Comparison of ENCODE assay signal across 24 cellular contexts in the genomic region with DNA sequence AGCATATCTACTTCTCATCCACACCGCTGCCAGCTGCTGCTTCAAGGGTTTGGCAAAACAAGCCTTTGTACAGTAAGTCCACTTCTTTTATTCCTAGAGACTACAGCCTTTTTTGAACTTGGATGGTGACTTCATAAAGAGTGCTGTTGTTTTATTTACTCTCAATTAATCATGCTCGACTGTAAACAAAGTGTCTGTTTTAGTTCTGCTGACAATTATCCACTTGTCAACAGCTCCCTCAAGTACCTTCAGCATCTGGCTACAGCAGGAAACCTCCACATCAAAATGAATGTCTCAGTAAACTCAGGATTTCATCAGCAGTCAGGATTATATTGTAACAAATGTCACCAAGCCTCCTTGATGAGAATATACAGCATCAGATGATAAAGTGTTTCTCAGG. TPM values are rescaled to one million over a fixed set of nuclear protein-coding genes. Genes with fewer than 3 reads are reported as not detected.
A peak's percentile ranks its signal among the peaks of the same experiment; 100 is the strongest.
DNase-seq lines count a peak whose midpoint lies in the region; ATAC-seq and FAIRE-seq lines count a peak whose summit lies in the region.
"Had no signal": no experiment of that assay in that cellular context is flagged by ENCODE, and none has a peak within 500 bp of the region (broad histone marks: within the 10 kb centered on the region; RNA-seq: fewer than 3 reads in every experiment).

No MANE protein-coding gene starts in this region.

- peak; percentile 37 for FAIRE-seq in urothelium cell line (lab: Jason Lieb, UNC)
- FAIRE-seq: endothelial cell of umbilical vein, HepG2, RCC 7860 had no signal

- no peak for ATAC-seq in HG02678 (IDR thresholded peaks at IDR 0.05; ENCODE audit: unreplicated experiment)
- ATAC-seq: activated naive CD4-positive, alpha-beta T cell treated with anti-CD3 and anti-CD28 coated beads, Interleukin-2, amount 50 U/mL, for 72 hours; HepG2; stimulated activated naive CD8-positive, alpha-beta T cell treated with anti-CD3 and anti-CD28 coated beads, Interleukin-15, Interleukin-2, amounts not matched to agents 100 U/mL and 50 U/mL, for 24 hours had no signal

- DNase-seq in DMS 273 (lab: John Stamatoyannopoulos, UW; ENCODE audit: unreplicated experiment) (peak; percentile 12), DMS 273 treated with DMSO at 0.1 percent for 48 hours (lab: John Stamatoyannopoulos, UW) (no peak), NCI-H1694 treated with DMSO at 0.1 percent for 48 hours (lab: John Stamatoyannopoulos, UW) (peak; percentile 33), NCI-H524 (lab: John Stamatoyannopoulos, UW) (peak; percentile 52 to 76), urothelium cell line (ENCODE audit: low spot score) (no peak), NCI-H82 treated with DMSO at 0.1 percent for 48 hours (lab: John Stamatoyannopoulos, UW; ENCODE audit: unreplicated experiment) (no peak), dermis blood vessel endothelial cell (no peak)
- DNase-seq: activated CD4-positive, alpha-beta T cell treated with anti-CD3 and anti-CD28 coated beads, Interleukin-2, amount 10 ng/mL, durations not matched to agents 7 days and 5 days; aorta; caudate nucleus; CD4-positive, alpha-beta memory T cell; glutamatergic neuron; GM23248; NCI-H1436; NK-92 treated with Interleukin-12 subunit alpha and Interleukin-12 subunit beta, amount 100 ng/mL, for 24 hours; nucleus accumbens; stimulated activated naive CD8-positive, alpha-beta T cell treated with anti-CD3 and anti-CD28 coated beads, Interleukin-15, Interleukin-2, amounts not matched to agents 100 U/mL and 50 U/mL, for 24 hours had no signal

RNA-seq across cellular contexts. Expression of a gene that starts 12.2 kb away (rescaled TPM):
- not detected in 2 replicates for total RNA-seq in dermis blood vessel endothelial cell
- total RNA-seq: aorta, endothelial cell of umbilical vein, GM23248, HepG2, LHCN-M2, smooth muscle cell had no signal

Comparison
In these comparisons a context has a peak if more than half of its experiments do, and no peak if none do; other contexts are left out.
1. DNase-seq: peak in DMS 273 (single experiment), NCI-H1694 treated with DMSO at 0.1 percent for 48 hours (single experiment) and NCI-H524 (2 of 2); none in DMS 273 treated with DMSO at 0.1 percent for 48 hours (single experiment), urothelium cell line (single experiment), NCI-H82 treated with DMSO at 0.1 percent for 48 hours (single experiment) and dermis blood vessel endothelial cell (single experiment).